12 cellular contexts compared by ENCODE assay signal in the genomic region with DNA sequence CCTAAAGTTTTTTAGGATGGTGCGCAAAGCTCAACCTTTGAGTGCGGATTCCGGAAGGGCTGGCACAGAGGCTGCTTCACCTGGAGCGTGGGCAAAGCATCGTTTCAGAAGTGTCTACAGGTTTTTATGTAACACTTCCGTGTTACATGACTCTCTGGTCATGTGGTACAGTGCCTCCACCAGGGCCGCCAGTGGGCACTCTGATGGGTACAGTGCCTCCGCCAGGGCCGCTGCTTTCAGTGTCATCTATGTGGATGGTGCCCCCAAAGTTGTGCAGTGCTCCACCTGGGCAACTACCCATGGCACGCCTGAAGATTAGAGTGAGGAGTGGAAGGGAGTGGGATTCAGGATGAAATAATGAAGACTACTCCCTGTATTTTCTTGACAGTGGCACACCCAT.
DNase-seq lines count a peak whose midpoint lies in the region; ATAC-seq and TF ChIP-seq lines count a peak whose summit lies in the region.
"Had no signal": no experiment of that assay in that cellular context is flagged by ENCODE, and none has a peak within 500 bp of the region (broad histone marks: within the 10 kb centered on the region; RNA-seq: fewer than 3 reads in every experiment).

No MANE protein-coding gene starts in this region.

- H3K4me1 ChIP-seq in Peyer's patch (no peaks in the 10 kb centered on the region), neural progenitor cell (peaks cover 5% of the 10 kb centered on the region), upper lobe of right lung (no peaks in the 10 kb centered on the region)
- H3K4me1 ChIP-seq: A549, HAP-1 had no signal

- H3K27me3 ChIP-seq in Peyer's patch (no peaks in the 10 kb centered on the region), neural progenitor cell (no peaks in the 10 kb centered on the region), upper lobe of right lung (peaks cover 16% of the 10 kb centered on the region)

- no peak overlapping the region for H3K4me3 Mint-ChIP-seq in neural progenitor cell
- H3K4me3 Mint-ChIP-seq: CD8-positive, alpha-beta memory T cell; GM23338 had no signal

- no peak for ATAC-seq in upper lobe of right lung
- ATAC-seq: A549, GM23338, HepG2 had no signal

- TF ChIP-seq CTCF in Peyer's patch (IDR thresholded peaks at IDR 0.05): no peak
- TF ChIP-seq CTCF in neural progenitor cell (IDR thresholded peaks at IDR 0.05): no peak
- TF ChIP-seq CTCF in upper lobe of right lung (IDR thresholded peaks at IDR 0.05): no peak
- no peak for TF ChIP-seq CTCF in GM20000 (IDR thresholded peaks at IDR 0.05; ENCODE audit: extremely low read depth, missing control alignments)

- no peak overlapping the region for H3K4me3 ChIP-seq in Peyer's patch
- no peak overlapping the region for H3K4me3 ChIP-seq in neural progenitor cell
- no peak overlapping the region for H3K4me3 ChIP-seq in upper lobe of right lung
- H3K4me3 ChIP-seq: A549, GM23338, HAP-1 had no signal

- H3K9me3 ChIP-seq in Peyer's patch (peaks cover 0 to 2% (median 0%) of the 10 kb centered on the region in 4 donors), neural progenitor cell (ENCODE audit: low read depth) (no peaks in the 10 kb centered on the region), upper lobe of right lung (no peaks in the 10 kb centered on the region)
- H3K9me3 ChIP-seq: A549, HAP-1 had no signal

- no peaks in the 10 kb centered on the region for H3K79me2 ChIP-seq in neural progenitor cell (ENCODE audit: low read depth)

- peak overlapping the region; percentile 42 for H3K27ac Mint-ChIP-seq in neural progenitor cell
- H3K27ac Mint-ChIP-seq: CD8-positive, alpha-beta memory T cell; GM23338 had no signal

- no peak overlapping the region for H3K27ac ChIP-seq in Peyer's patch
- H3K27ac ChIP-seq in neural progenitor cell: no peak overlapping the region
- no peak overlapping the region for H3K27ac ChIP-seq in upper lobe of right lung
- H3K27ac ChIP-seq: A549 had no signal

- intact Hi-C loops in upper lobe of right lung (cut with DNase I): no loop called here

- H3K9me3 Mint-ChIP-seq in neural progenitor cell: no peaks in the 10 kb centered on the region

- H3F3A ChIP-seq in neural progenitor cell (ENCODE audit: low read depth): no peaks in the 10 kb centered on the region

- peaks cover 14% of the 10 kb centered on the region for H3K27me3 Mint-ChIP-seq in neural progenitor cell (ENCODE audit: insufficient read depth, low read depth)

- H3K9ac ChIP-seq in neural progenitor cell: no peak overlapping the region

- no peak overlapping the region for H2AFZ ChIP-seq in neural progenitor cell (replicated peaks)
- H2AFZ ChIP-seq: GM23338 had no signal

- no peaks in the 10 kb centered on the region for H4K20me1 ChIP-seq in neural progenitor cell (ENCODE audit: low read depth)

- no peaks in the 10 kb centered on the region for H3K36me3 Mint-ChIP-seq in neural progenitor cell
- H3K36me3 Mint-ChIP-seq: CD8-positive, alpha-beta memory T cell had no signal

- H3K4me2 ChIP-seq in neural progenitor cell: no peak overlapping the region
- H3K4me2 ChIP-seq: A549, GM23338 had no signal

- DNase-seq in COLO668 (lab: John Stamatoyannopoulos, UW; ENCODE audit: unreplicated experiment): peak; percentile 28
- DNase-seq in Peyer's patch: peak in 2 of 3 donors; percentile 14 to 33
- no peak for DNase-seq in neural progenitor cell (ENCODE audit: low spot score)
- peak; percentile 33 for DNase-seq in upper lobe of right lung
- no peak for DNase-seq in GM20000 (ENCODE audit: low spot score)
- no peak for DNase-seq in NCI-H526 treated with DMSO at 0.1 percent for 48 hours (lab: John Stamatoyannopoulos, UW)
- DNase-seq: CD8-positive, alpha-beta memory T cell; DMS 273 treated with DMSO at 0.1 percent for 48 hours had no signal

- TF ChIP-seq POLR2A in Peyer's patch (IDR thresholded peaks at IDR 0.05): no peak

- H3K4me1 Mint-ChIP-seq in neural progenitor cell: peaks cover 25% of the 10 kb centered on the region
- H3K4me1 Mint-ChIP-seq: CD8-positive, alpha-beta memory T cell; GM23338 had no signal

- H3K36me3 ChIP-seq in Peyer's patch (no peaks in the 10 kb centered on the region), neural progenitor cell (no peaks in the 10 kb centered on the region), upper lobe of right lung (no peaks in the 10 kb centered on the region)
- H3K36me3 ChIP-seq: HAP-1 had no signal

Comparison
In these comparisons a context has a peak if more than half of its experiments do, and no peak if none do; other contexts are left out.
1. DNase-seq: peak in COLO668 (single experiment), Peyer's patch (2 of 3) and upper lobe of right lung (single experiment); none in neural progenitor cell (single experiment), GM20000 (single experiment) and NCI-H526 treated with DMSO at 0.1 percent for 48 hours (single experiment).